ENCODE assay signal across 9 cellular contexts in genomic region chr1:10253755-10254154, GRCh38. TPM values are rescaled to one million over a fixed set of nuclear protein-coding genes. Genes with fewer than 3 reads are reported as not detected.
DNase-seq lines count a peak whose midpoint lies in the region; TF ChIP-seq lines count a peak whose summit lies in the region.
"Had no signal": no experiment of that assay in that cellular context is flagged by ENCODE, and none has a peak within 500 bp of the region (broad histone marks: within the 10 kb centered on the region; RNA-seq: fewer than 3 reads in every experiment).

No MANE protein-coding gene starts in this region.

- H3K9me3 ChIP-seq in hepatocyte (ENCODE audit: low read depth) = no peaks in the 10 kb centered on the region
- no peaks in the 10 kb centered on the region for H3K9me3 ChIP-seq in stomach smooth muscle (ENCODE audit: control insufficient read depth in 2 of 2, low read length in 2 of 2)

- H3K4me3 ChIP-seq in hepatocyte = no peak overlapping the region
- peak overlapping the region in 1 of 2 donors; percentile 7 for H3K4me3 ChIP-seq in stomach smooth muscle (ENCODE audit: low read length in 2 of 2)

- no peaks in the 10 kb centered on the region for H3K9me3 Mint-ChIP-seq in immature natural killer cell

- peaks cover 0 to 4% (median 4%) of the 10 kb centered on the region in 3 donors for H3K36me3 Mint-ChIP-seq in immature natural killer cell

- peak overlapping the region; percentile 30 for H3K4me2 ChIP-seq in hepatocyte

- 37% methylated on average over 3 of the region's 3 CpGs for WGBS in hepatocyte (ENCODE audit: low lambda C conversion rate, missing lambda C conversion rate)

- H3K4me3 Mint-ChIP-seq in immature natural killer cell = no peak overlapping the region
- H3K4me3 Mint-ChIP-seq: B cell had no signal

- peaks cover 0 to 4% (median 0%) of the 10 kb centered on the region in 3 donors for H3K27me3 Mint-ChIP-seq in immature natural killer cell (ENCODE audit: low read depth in 3 of 3)
- H3K27me3 Mint-ChIP-seq: B cell had no signal

- H3K9ac ChIP-seq in stomach smooth muscle (ENCODE audit: low read length in 2 of 2) = peak overlapping the region in 1 of 2 donors; percentile 13

- no peaks in the 10 kb centered on the region for H3K36me3 ChIP-seq in hepatocyte (replicated peaks; ENCODE audit: insufficient read depth, low read depth)
- no peaks in the 10 kb centered on the region for H3K36me3 ChIP-seq in stomach smooth muscle (ENCODE audit: control insufficient read depth in 2 of 2, insufficient read depth in 2 of 2, low read length in 2 of 2)

- no peak overlapping the region for H2AFZ ChIP-seq in hepatocyte

- H3K27ac ChIP-seq in hepatocyte (peak overlapping the region; percentile 73), stomach smooth muscle (ENCODE audit: low read length) (peak overlapping the region; percentile 19)

- no peaks in the 10 kb centered on the region for H3K4me1 Mint-ChIP-seq in immature natural killer cell

- H3K27ac Mint-ChIP-seq in immature natural killer cell = no peak overlapping the region
- H3K27ac Mint-ChIP-seq: B cell had no signal

- peaks cover 15% of the 10 kb centered on the region for H3K4me1 ChIP-seq in hepatocyte (ENCODE audit: insufficient read depth)
- peaks cover 16% of the 10 kb centered on the region for H3K4me1 ChIP-seq in stomach smooth muscle (ENCODE audit: control insufficient read depth, insufficient read depth, low read length)

- no peaks in the 10 kb centered on the region for H3K27me3 ChIP-seq in hepatocyte
- H3K27me3 ChIP-seq in stomach smooth muscle (ENCODE audit: control insufficient read depth in 1 of 2, insufficient read depth in 2 of 2, low read length in 2 of 2) = no peaks in the 10 kb centered on the region

- DNase-seq in NCI-H1417 (lab: John Stamatoyannopoulos, UW) (peak in 2 of 3 experiments; percentile 2 to 40), NCI-H1417 treated with DMSO at 0.1 percent for 48 hours (lab: John Stamatoyannopoulos, UW) (no peak), amniotic epithelial cell (ENCODE audit: low read depth) (peak; percentile 99), hepatocyte (ENCODE audit: low spot score) (peak; percentile 76), NCI-H128 (lab: John Stamatoyannopoulos, UW; ENCODE audit: unreplicated experiment) (no peak), immature natural killer cell (no peak), SW 1271 (lab: John Stamatoyannopoulos, UW) (no peak)

- H3K79me2 ChIP-seq in hepatocyte = peaks cover 71% of the 10 kb centered on the region

- no peak for TF ChIP-seq CTCF in hepatocyte (IDR thresholded peaks at IDR 0.05; ENCODE audit: poor library complexity)

- H4K20me1 ChIP-seq in hepatocyte (ENCODE audit: insufficient read depth, poor library complexity, severe bottlenecking) = peaks cover 17% of the 10 kb centered on the region

- H3K9me2 ChIP-seq in hepatocyte (replicated peaks; ENCODE audit: insufficient read depth) = no peaks in the 10 kb centered on the region

RNA-seq across cellular contexts. Expression of gene KIF1B, which starts 43.4 kb away (rescaled TPM):
- total RNA-seq in hepatocyte = 32.7 and 37.0 TPM in 2 replicates
- 14.6 and 15.4 TPM in 2 replicates for polyA plus RNA-seq in hepatocyte
- polyA plus RNA-seq in immature natural killer cell = 1 to 10 TPM; 1.2 to 2.4 (median 1.8) TPM

Comparison
In these comparisons a context has a peak if more than half of its experiments do, and no peak if none do; other contexts are left out.
1. DNase-seq: peak in NCI-H1417 (2 of 3), amniotic epithelial cell (single experiment) and hepatocyte (single experiment); none in NCI-H1417 treated with DMSO at 0.1 percent for 48 hours (single experiment), NCI-H128 (single experiment), immature natural killer cell (0 of 3) and SW 1271 (0 of 2).